In genomic region chr9:70466976-70467551, GRCh38 we compare ENCODE assay signal across 9 cellular contexts. TPM values are rescaled to one million over a fixed set of nuclear protein-coding genes. Genes with fewer than 3 reads are reported as not detected.
DNase-seq lines count a peak whose midpoint lies in the region; ATAC-seq and TF ChIP-seq lines count a peak whose summit lies in the region.
"Had no signal": no experiment of that assay in that cellular context is flagged by ENCODE, and none has a peak within 500 bp of the region (broad histone marks: within the 10 kb centered on the region; RNA-seq: fewer than 3 reads in every experiment).

No MANE protein-coding gene starts in this region.

- no peak overlapping the region for H3K4me3 ChIP-seq in RWPE2 (ENCODE audit: severe bottlenecking)

- DNase-seq in CD1c-positive myeloid dendritic cell (ENCODE audit: extremely low spot score) (peak; percentile 88), RWPE2 (ENCODE audit: low spot score) (no peak), kidney glomerular epithelial cell (lab: John Stamatoyannopoulos, UW) (no peak), activated gamma-delta T cell (lab: John Stamatoyannopoulos, UW) (no peak), COLO668 (lab: John Stamatoyannopoulos, UW; ENCODE audit: unreplicated experiment) (no peak)
- DNase-seq in stimulated activated CD4-positive, alpha-beta T cell treated with anti-CD3 and anti-CD28 coated beads, Interleukin-12 subunit alpha, Interleukin-12 subunit beta, amount 100 ng/mL, for 48 hours (ENCODE audit: low read depth in 2 of 3, low spot score in 1 of 3) = peak; percentile 26 to 32 (median 27)
- DNase-seq: activated CD4-positive, CD25-positive, alpha-beta regulatory T cell treated with anti-CD3 and anti-CD28 coated beads, Interleukin-2, amount 50 U/mL, for 72 hours had no signal

- H3K27ac ChIP-seq in RWPE2 (ENCODE audit: poor library complexity, severe bottlenecking) = peak overlapping the region; percentile 5

- TF ChIP-seq CTCF in RWPE2 (IDR thresholded peaks at IDR 0.05; ENCODE audit: poor library complexity, severe bottlenecking) = no peak

- peaks cover 12% of the 10 kb centered on the region for H3K4me1 ChIP-seq in RWPE2 (ENCODE audit: insufficient read depth, poor library complexity, severe bottlenecking)

- H3K9me3 ChIP-seq in RWPE2 (ENCODE audit: severe bottlenecking) = no peaks in the 10 kb centered on the region

- ATAC-seq in RWPE2 (ENCODE audit: low read depth) (peak; percentile 84), esophagus mucosa (peak; percentile 66), GM21367 (IDR thresholded peaks at IDR 0.05; ENCODE audit: unreplicated experiment) (no peak)

- H3K36me3 ChIP-seq in RWPE2 (ENCODE audit: low read depth) = no peaks in the 10 kb centered on the region

- no peaks in the 10 kb centered on the region for H3K27me3 ChIP-seq in RWPE2 (ENCODE audit: insufficient read depth, poor library complexity, severe bottlenecking)

RNA-seq across cellular contexts. Expression of gene KLF9, which starts 52.6 kb away (rescaled TPM):
- total RNA-seq in esophagus mucosa = 6.1 TPM

Comparison
In these comparisons a context has a peak if more than half of its experiments do, and no peak if none do; other contexts are left out.
1. DNase-seq: peak in CD1c-positive myeloid dendritic cell (single experiment) and stimulated activated CD4-positive, alpha-beta T cell treated with anti-CD3 and anti-CD28 coated beads, Interleukin-12 subunit alpha, Interleukin-12 subunit beta, amount 100 ng/mL, for 48 hours (3 of 3); none in RWPE2 (single experiment), kidney glomerular epithelial cell (single experiment), activated gamma-delta T cell (single experiment) and COLO668 (single experiment).